Comparison of ENCODE assay signal across 8 cellular contexts in the genomic region with DNA sequence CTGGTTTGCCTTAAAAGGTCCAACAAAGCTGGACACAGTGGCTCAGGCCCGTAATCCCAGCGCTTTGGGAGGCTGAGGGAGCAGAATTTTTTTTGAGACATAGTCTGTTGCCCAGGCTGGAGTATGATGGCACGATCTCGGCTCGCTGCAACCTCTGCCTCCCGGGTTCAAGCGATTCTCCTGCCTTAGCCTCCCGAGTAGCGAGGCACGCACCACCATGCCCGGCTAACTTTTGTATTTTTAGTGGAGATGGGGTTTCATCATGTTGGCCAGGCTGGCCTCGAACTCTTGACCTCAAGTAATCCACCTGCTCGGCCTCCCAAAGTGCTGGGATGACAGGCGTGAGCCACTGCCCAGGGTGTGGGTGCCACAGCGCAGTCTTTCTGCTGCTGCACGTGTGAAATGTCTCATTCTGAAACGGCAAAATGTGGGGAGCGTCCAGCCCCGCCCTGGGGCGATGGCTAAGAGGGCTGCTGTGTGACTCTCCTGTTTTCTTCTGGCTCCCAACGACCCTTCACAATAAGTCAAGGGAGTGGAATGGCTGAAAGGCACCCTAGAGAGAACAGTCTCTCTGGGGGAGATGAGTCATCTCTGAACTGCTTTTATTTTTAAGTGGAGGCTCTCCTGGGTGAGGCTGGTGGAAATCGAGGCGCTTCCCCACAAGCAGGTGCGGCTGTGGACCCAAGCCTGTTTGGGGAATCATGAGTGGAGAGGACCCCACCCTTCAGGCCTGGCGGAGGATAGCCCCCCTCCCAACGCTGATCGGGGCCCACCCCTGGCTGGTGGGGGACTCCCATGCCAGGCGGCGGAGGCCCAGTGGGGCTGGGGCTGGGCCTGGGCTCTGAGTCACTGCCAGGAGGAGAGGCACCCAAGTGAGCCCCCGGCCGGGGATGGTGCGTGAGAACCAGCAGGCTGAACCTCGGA. TPM values are rescaled to one million over a fixed set of nuclear protein-coding genes. Genes with fewer than 3 reads are reported as not detected.
DNase-seq lines count a peak whose midpoint lies in the region; ATAC-seq and TF ChIP-seq lines count a peak whose summit lies in the region.

No MANE protein-coding gene starts in this region.

- H4K20me1 ChIP-seq in BLaER1: peaks cover 50% of the 10 kb centered on the region
- H4K20me1 ChIP-seq in PC-9 (ENCODE audit: insufficient read depth): no peaks in the 10 kb centered on the region

- no peak overlapping the region for H2AFZ ChIP-seq in PC-9

- CTCF ChIA-PET in PC-9 (lab: Charles Lee): no interaction called here

- DNase-seq in PC-9 (peak; percentile 95 to 96), left ventricle myocardium superior (peak; percentile 14), NK-92 (lab: John Stamatoyannopoulos, UW; ENCODE audit: unreplicated experiment) (no peak), NCI-H2171 (lab: John Stamatoyannopoulos, UW) (no peak), germinal center (ENCODE audit: low spot score) (no peak)

- no peak for TF ChIP-seq CTCF in PC-9 (conservative IDR thresholded peaks at IDR 0.05)

- H3K27ac ChIP-seq in BLaER1 (peak overlapping the region; percentile 50), PC-9 (peak overlapping the region; percentile 89)

- H3K4me3 ChIP-seq in BLaER1: no peak overlapping the region
- peak overlapping the region; percentile 45; the same call in 1 of the 2 replicates for H3K4me3 ChIP-seq in PC-9

- H3K9me3 ChIP-seq in BLaER1 (peaks cover 13% of the 10 kb centered on the region; the same call in 1 of the 2 replicates), PC-9 (ENCODE audit: insufficient read depth, low read depth) (0 out of 2 replicates have a peak, but pooled peaks cover under 1% of the 10 kb centered on the region)

- H3K36me3 ChIP-seq in BLaER1: peaks cover 38% of the 10 kb centered on the region; the same call in 1 of the 2 replicates
- H3K36me3 ChIP-seq in PC-9 (ENCODE audit: low read depth): no peaks in the 10 kb centered on the region

- H3K4me2 ChIP-seq in BLaER1 (peak overlapping the region; percentile 77), PC-9 (peak overlapping the region; percentile 70)

- TSS peak; percentile 94 for BruUV-seq in PC-9 (replicated peaks; lab: Mats Ljungman, UMichigan)

- intact Hi-C loops in PC-9 (cut with micrococcal nuclease; ENCODE audit: unreplicated experiment) (loop anchor here (1.0 kb wide), 3 partner anchors 9 to 17 kb away; no protein-coding TSS in a partner anchor), left ventricle myocardium superior (cut with micrococcal nuclease) (no loop called here)

- POLR2A ChIA-PET in PC-9 (lab: Charles Lee; ENCODE audit: unreplicated experiment): no interaction called here

- no peaks in the 10 kb centered on the region for H3K9me2 ChIP-seq in PC-9 (ENCODE audit: insufficient read depth)

- peaks cover 37% of the 10 kb centered on the region for H3F3A ChIP-seq in PC-9 (ENCODE audit: insufficient read depth, low read depth)

- H3K79me2 ChIP-seq in PC-9 (ENCODE audit: low read depth): no peaks in the 10 kb centered on the region

- H3K27me3 ChIP-seq in BLaER1 (no peaks in the 10 kb centered on the region), PC-9 (ENCODE audit: insufficient read depth, low read depth) (no peaks in the 10 kb centered on the region)

- no peak overlapping the region for H3K9ac ChIP-seq in BLaER1

- peak; percentile 89 for ATAC-seq in GM18870 (IDR thresholded peaks at IDR 0.05; ENCODE audit: unreplicated experiment)
- ATAC-seq in HG03025 (IDR thresholded peaks at IDR 0.05; ENCODE audit: low FRiP score, unreplicated experiment): peak; percentile 53
- no peak for ATAC-seq in left ventricle myocardium superior

- H3K4me1 ChIP-seq in BLaER1 (peaks cover 65% of the 10 kb centered on the region), PC-9 (replicated peaks; ENCODE audit: insufficient read depth) (peaks cover 13% of the 10 kb centered on the region)

RNA-seq across cellular contexts. Expression of a gene that starts 18.1 kb away (rescaled TPM):
- total RNA-seq in PC-9 (2021) (73.9 and 102 TPM in 2 replicates), left ventricle myocardium superior (10.2 TPM)

RNA-seq across cellular contexts. Expression of a gene that starts 39.0 kb away (rescaled TPM):
- 28.9 and 29.3 TPM in 2 replicates for total RNA-seq in PC-9 (2021)
- 9.6 TPM for total RNA-seq in left ventricle myocardium superior

RNA-seq across cellular contexts. Expression of a gene that starts 46.6 kb away (rescaled TPM):
- total RNA-seq in PC-9 (2021) (0.63 TPM in 1 of 2 replicates, not detected in the other), left ventricle myocardium superior (not detected)

Comparison
In these comparisons a context has a peak if more than half of its experiments do, and no peak if none do; other contexts are left out.
1. DNase-seq: peak in PC-9 (2 of 2) and left ventricle myocardium superior (single experiment); none in NK-92 (single experiment), NCI-H2171 (single experiment) and germinal center (single experiment).